ENCODE assay signal across 16 cellular contexts in the genomic region with DNA sequence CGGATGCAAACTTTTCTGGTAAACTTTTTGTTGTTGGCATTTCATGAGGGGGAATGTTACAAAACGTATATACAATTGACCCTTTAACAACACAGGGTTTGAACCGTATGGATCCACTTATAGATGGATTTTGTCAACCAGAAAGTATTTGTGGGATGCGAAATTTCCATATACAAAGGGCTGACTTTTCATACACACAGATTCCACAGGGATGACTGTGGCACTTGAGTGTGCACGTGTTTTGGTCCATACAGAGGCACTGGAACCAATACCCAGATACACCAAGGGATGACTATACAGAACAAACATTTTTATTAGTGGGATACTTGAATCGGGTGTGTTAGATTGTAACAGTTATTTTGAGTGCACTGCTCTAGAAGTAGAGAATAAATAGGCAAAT. TPM values are rescaled to one million over a fixed set of nuclear protein-coding genes. Genes with fewer than 3 reads are reported as not detected.
A peak's percentile ranks its signal among the peaks of the same experiment; 100 is the strongest.
DNase-seq lines count a peak whose midpoint lies in the region; ATAC-seq and TF ChIP-seq lines count a peak whose summit lies in the region.
"Had no signal": no experiment of that assay in that cellular context is flagged by ENCODE, and none has a peak within 500 bp of the region (broad histone marks: within the 10 kb centered on the region; RNA-seq: fewer than 3 reads in every experiment).

No MANE protein-coding gene starts in this region.

- TF ChIP-seq CTCF in epithelial cell of esophagus (IDR thresholded peaks at IDR 0.05; ENCODE audit: insufficient read depth, low read depth, low read length, missing control alignments) (no peak), sigmoid colon (IDR thresholded peaks at IDR 0.05) (no peak)

- H3K4me3 ChIP-seq in epithelial cell of esophagus (ENCODE audit: low read length) (no peak overlapping the region), sigmoid colon (no peak overlapping the region)
- H3K4me3 ChIP-seq: prostate gland, stomach had no signal

- no peaks in the 10 kb centered on the region for H3K36me3 ChIP-seq in sigmoid colon
- H3K36me3 ChIP-seq: prostate gland, stomach had no signal

- TF ChIP-seq POLR2A in sigmoid colon (IDR thresholded peaks at IDR 0.05), result no peak

- TF ChIP-seq EP300 in sigmoid colon (IDR thresholded peaks at IDR 0.05), result no peak

- no peaks in the 10 kb centered on the region for H3K9me3 ChIP-seq in sigmoid colon
- H3K9me3 ChIP-seq: prostate gland, stomach had no signal

- intact Hi-C loops in sigmoid colon (cut with DNase I), result no loop called here

- DNase-seq in ELR (ENCODE audit: low read depth), result peak; percentile 98
- DNase-seq in RKO (ENCODE audit: low spot score), result peak; percentile 69
- DNase-seq in epithelial cell of esophagus (ENCODE audit: low read depth), result peak; percentile 71
- DNase-seq in sigmoid colon, result no peak
- DNase-seq in globus pallidus (ENCODE audit: low spot score), result no peak
- no peak for DNase-seq in HUDEP-2 (lab: John Stamatoyannopoulos, UW; ENCODE audit: unreplicated experiment in 76 of 76)
- DNase-seq in NCI-H2227 treated with DMSO at 0.1 percent for 48 hours (lab: John Stamatoyannopoulos, UW), result no peak
- DNase-seq: activated naive CD8-positive, alpha-beta T cell treated with anti-CD3 and anti-CD28 coated beads for 36 hours; effector memory CD8-positive, alpha-beta T cell; midbrain; NCI-H187 treated with DMSO at 0.1 percent for 48 hours; stomach had no signal

- peaks cover 0 to 32% (median 13%) of the 10 kb centered on the region in 4 donors for H3K4me1 ChIP-seq in sigmoid colon
- H3K4me1 ChIP-seq: prostate gland had no signal

- peak overlapping the region in 3 of 4 donors; percentile 28 to 57 (median 54) for H3K27ac ChIP-seq in sigmoid colon
- H3K27ac ChIP-seq: prostate gland, stomach had no signal

- ATAC-seq in HG02938 (IDR thresholded peaks at IDR 0.05; ENCODE audit: unreplicated experiment), result no peak
- ATAC-seq: effector memory CD8-positive, alpha-beta T cell; HepG2 had no signal

- WGBS in sigmoid colon, 2 donors, result 77 to 79% methylated on average over 6 of the region's 6 CpGs

- no peaks in the 10 kb centered on the region for H3K27me3 ChIP-seq in sigmoid colon
- H3K27me3 ChIP-seq: stomach had no signal

RNA-seq across cellular contexts. Expression of gene CCT2, which starts 29.8 kb away (rescaled TPM):
- total RNA-seq in sigmoid colon, result 100 to 1,000 TPM in 3 of 4 donors, 10 to 100 TPM in 1; 87.0 to 126 (median 116) TPM
- polyA plus RNA-seq in sigmoid colon, result 100 to 1,000 TPM in 2 of 3 donors, 10 to 100 TPM in 1; 79.9 to 125 (median 121) TPM

RNA-seq across cellular contexts. Expression of gene LRRC10, which starts 55.2 kb away (rescaled TPM):
- total RNA-seq in sigmoid colon, result not detected
- polyA plus RNA-seq in sigmoid colon, result under 1 TPM in 2 of 3 donors, not detected in 1; under 0.01 to 0.01 TPM
- total RNA-seq: activated CD8-positive, alpha-beta memory T cell treated with anti-CD3 and anti-CD28 coated beads for 36 hours; activated naive CD8-positive, alpha-beta T cell treated with anti-CD3 and anti-CD28 coated beads for 36 hours; HepG2; prostate gland; stomach had no signal
- polyA plus RNA-seq: HepG2, stomach had no signal

Comparison
In these comparisons a context has a peak if more than half of its experiments do, and no peak if none do; other contexts are left out.
1. DNase-seq: peak in ELR (single experiment), RKO (single experiment) and epithelial cell of esophagus (single experiment); none in sigmoid colon (single experiment), globus pallidus (single experiment), HUDEP-2 (0 of 76) and NCI-H2227 treated with DMSO at 0.1 percent for 48 hours (single experiment).